In genomic region chr12:50562485-50563433, GRCh38 we compare ENCODE assay signal across 1 cellular context.
TF ChIP-seq lines count a peak whose summit lies in the region.

No MANE protein-coding gene starts in this region.

TF ChIP-seq in HepG2, 621 proteins besides CTCF, POLR2A, EP300 and RAD21 (continued from another document):
- TF ChIP-seq ZBED4 (CRISPR knock-in tag; IDR thresholded peaks at IDR 0.05; ENCODE audit: borderline replicate concordance) (no peak), ZNF333 (CRISPR knock-in tag; IDR thresholded peaks at IDR 0.05; ENCODE audit: borderline replicate concordance) (no peak), KLF6 (CRISPR knock-in tag; IDR thresholded peaks at IDR 0.05) (no peak), MIER3 (CRISPR knock-in tag; IDR thresholded peaks at IDR 0.05; ENCODE audit: borderline replicate concordance) (no peak)
- TF ChIP-seq, protein P1, sequence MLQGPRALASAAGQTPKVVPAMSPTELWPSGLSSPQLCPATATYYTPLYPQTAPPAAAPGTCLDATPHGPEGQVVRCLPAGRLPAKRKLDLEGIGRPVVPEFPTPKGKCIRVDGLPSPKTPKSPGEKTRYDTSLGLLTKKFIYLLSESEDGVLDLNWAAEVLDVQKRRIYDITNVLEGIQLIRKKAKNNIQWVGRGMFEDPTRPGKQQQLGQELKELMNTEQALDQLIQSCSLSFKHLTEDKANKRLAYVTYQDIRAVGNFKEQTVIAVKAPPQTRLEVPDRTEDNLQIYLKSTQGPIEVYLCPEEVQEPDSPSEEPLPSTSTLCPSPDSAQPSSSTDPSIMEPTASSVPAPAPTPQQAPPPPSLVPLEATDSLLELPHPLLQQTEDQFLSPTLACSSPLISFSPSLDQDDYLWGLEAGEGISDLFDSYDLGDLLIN (CRISPR knock-in tag; IDR thresholded peaks at IDR 0.05; ENCODE audit: borderline replicate concordance): no peak
- TF ChIP-seq, protein P2, sequence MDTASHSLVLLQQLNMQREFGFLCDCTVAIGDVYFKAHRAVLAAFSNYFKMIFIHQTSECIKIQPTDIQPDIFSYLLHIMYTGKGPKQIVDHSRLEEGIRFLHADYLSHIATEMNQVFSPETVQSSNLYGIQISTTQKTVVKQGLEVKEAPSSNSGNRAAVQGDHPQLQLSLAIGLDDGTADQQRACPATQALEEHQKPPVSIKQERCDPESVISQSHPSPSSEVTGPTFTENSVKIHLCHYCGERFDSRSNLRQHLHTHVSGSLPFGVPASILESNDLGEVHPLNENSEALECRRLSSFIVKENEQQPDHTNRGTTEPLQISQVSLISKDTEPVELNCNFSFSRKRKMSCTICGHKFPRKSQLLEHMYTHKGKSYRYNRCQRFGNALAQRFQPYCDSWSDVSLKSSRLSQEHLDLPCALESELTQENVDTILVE (CRISPR knock-in tag; IDR thresholded peaks at IDR 0.05): no peak
- TF ChIP-seq, protein P3, sequence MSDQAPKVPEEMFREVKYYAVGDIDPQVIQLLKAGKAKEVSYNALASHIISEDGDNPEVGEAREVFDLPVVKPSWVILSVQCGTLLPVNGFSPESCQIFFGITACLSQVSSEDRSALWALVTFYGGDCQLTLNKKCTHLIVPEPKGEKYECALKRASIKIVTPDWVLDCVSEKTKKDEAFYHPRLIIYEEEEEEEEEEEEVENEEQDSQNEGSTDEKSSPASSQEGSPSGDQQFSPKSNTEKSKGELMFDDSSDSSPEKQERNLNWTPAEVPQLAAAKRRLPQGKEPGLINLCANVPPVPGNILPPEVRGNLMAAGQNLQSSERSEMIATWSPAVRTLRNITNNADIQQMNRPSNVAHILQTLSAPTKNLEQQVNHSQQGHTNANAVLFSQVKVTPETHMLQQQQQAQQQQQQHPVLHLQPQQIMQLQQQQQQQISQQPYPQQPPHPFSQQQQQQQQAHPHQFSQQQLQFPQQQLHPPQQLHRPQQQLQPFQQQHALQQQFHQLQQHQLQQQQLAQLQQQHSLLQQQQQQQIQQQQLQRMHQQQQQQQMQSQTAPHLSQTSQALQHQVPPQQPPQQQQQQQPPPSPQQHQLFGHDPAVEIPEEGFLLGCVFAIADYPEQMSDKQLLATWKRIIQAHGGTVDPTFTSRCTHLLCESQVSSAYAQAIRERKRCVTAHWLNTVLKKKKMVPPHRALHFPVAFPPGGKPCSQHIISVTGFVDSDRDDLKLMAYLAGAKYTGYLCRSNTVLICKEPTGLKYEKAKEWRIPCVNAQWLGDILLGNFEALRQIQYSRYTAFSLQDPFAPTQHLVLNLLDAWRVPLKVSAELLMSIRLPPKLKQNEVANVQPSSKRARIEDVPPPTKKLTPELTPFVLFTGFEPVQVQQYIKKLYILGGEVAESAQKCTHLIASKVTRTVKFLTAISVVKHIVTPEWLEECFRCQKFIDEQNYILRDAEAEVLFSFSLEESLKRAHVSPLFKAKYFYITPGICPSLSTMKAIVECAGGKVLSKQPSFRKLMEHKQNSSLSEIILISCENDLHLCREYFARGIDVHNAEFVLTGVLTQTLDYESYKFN (CRISPR knock-in tag; conservative IDR thresholded peaks at IDR 0.05): no peak
- TF ChIP-seq, protein P4, sequence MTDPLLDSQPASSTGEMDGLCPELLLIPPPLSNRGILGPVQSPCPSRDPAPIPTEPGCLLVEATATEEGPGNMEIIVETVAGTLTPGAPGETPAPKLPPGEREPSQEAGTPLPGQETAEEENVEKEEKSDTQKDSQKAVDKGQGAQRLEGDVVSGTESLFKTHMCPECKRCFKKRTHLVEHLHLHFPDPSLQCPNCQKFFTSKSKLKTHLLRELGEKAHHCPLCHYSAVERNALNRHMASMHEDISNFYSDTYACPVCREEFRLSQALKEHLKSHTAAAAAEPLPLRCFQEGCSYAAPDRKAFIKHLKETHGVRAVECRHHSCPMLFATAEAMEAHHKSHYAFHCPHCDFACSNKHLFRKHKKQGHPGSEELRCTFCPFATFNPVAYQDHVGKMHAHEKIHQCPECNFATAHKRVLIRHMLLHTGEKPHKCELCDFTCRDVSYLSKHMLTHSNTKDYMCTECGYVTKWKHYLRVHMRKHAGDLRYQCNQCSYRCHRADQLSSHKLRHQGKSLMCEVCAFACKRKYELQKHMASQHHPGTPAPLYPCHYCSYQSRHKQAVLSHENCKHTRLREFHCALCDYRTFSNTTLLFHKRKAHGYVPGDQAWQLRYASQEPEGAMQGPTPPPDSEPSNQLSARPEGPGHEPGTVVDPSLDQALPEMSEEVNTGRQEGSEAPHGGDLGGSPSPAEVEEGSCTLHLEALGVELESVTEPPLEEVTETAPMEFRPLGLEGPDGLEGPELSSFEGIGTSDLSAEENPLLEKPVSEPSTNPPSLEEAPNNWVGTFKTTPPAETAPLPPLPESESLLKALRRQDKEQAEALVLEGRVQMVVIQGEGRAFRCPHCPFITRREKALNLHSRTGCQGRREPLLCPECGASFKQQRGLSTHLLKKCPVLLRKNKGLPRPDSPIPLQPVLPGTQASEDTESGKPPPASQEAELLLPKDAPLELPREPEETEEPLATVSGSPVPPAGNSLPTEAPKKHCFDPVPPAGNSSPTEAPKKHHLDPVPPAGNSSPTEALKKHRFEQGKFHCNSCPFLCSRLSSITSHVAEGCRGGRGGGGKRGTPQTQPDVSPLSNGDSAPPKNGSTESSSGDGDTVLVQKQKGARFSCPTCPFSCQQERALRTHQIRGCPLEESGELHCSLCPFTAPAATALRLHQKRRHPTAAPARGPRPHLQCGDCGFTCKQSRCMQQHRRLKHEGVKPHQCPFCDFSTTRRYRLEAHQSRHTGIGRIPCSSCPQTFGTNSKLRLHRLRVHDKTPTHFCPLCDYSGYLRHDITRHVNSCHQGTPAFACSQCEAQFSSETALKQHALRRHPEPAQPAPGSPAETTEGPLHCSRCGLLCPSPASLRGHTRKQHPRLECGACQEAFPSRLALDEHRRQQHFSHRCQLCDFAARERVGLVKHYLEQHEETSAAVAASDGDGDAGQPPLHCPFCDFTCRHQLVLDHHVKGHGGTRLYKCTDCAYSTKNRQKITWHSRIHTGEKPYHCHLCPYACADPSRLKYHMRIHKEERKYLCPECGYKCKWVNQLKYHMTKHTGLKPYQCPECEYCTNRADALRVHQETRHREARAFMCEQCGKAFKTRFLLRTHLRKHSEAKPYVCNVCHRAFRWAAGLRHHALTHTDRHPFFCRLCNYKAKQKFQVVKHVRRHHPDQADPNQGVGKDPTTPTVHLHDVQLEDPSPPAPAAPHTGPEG (CRISPR knock-in tag; IDR thresholded peaks at IDR 0.05): no peak
